Comparison of ENCODE assay signal across 1 cellular context in the genomic region with DNA sequence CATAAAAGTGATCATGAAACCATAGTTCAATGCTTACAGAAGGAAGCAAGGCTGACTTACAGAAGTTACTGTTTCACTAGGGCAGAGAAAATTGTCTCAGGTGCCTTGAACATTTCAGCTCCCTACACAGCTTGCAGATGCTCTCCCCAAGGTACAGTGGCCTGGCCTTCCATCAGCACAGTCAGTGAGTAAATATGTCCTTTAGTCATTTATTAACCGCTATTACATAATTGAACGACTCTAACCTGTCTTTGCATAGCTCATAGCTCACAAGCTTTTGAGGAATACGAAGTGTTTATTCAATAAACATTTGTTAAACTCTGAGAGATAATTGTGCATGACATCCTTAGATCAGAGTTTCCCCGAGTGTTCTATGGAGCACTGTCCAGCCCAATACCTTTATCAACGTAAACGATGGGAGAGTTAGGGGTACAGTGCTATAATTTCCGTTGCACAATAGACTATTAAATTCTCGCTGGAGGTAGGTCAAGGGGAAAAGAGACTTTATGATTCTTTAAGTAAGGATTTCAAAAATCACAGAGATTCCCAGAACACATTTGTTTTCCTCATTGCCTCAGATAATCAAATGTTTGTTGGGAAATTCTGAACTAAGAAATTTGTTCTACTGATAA.
TF ChIP-seq lines count a peak whose summit lies in the region.

No MANE protein-coding gene starts in this region.

TF ChIP-seq in HepG2, 621 proteins besides CTCF, POLR2A, EP300 and RAD21 (continued from another document and continues in another):
- TF ChIP-seq, protein P1, sequence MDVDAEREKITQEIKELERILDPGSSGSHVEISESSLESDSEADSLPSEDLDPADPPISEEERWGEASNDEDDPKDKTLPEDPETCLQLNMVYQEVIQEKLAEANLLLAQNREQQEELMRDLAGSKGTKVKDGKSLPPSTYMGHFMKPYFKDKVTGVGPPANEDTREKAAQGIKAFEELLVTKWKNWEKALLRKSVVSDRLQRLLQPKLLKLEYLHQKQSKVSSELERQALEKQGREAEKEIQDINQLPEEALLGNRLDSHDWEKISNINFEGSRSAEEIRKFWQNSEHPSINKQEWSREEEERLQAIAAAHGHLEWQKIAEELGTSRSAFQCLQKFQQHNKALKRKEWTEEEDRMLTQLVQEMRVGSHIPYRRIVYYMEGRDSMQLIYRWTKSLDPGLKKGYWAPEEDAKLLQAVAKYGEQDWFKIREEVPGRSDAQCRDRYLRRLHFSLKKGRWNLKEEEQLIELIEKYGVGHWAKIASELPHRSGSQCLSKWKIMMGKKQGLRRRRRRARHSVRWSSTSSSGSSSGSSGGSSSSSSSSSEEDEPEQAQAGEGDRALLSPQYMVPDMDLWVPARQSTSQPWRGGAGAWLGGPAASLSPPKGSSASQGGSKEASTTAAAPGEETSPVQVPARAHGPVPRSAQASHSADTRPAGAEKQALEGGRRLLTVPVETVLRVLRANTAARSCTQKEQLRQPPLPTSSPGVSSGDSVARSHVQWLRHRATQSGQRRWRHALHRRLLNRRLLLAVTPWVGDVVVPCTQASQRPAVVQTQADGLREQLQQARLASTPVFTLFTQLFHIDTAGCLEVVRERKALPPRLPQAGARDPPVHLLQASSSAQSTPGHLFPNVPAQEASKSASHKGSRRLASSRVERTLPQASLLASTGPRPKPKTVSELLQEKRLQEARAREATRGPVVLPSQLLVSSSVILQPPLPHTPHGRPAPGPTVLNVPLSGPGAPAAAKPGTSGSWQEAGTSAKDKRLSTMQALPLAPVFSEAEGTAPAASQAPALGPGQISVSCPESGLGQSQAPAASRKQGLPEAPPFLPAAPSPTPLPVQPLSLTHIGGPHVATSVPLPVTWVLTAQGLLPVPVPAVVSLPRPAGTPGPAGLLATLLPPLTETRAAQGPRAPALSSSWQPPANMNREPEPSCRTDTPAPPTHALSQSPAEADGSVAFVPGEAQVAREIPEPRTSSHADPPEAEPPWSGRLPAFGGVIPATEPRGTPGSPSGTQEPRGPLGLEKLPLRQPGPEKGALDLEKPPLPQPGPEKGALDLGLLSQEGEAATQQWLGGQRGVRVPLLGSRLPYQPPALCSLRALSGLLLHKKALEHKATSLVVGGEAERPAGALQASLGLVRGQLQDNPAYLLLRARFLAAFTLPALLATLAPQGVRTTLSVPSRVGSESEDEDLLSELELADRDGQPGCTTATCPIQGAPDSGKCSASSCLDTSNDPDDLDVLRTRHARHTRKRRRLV (CRISPR knock-in tag; IDR thresholded peaks at IDR 0.05) = no peak
- TF ChIP-seq, protein P2, sequence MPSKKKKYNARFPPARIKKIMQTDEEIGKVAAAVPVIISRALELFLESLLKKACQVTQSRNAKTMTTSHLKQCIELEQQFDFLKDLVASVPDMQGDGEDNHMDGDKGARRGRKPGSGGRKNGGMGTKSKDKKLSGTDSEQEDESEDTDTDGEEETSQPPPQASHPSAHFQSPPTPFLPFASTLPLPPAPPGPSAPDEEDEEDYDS (CRISPR knock-in tag; IDR thresholded peaks at IDR 0.05) = no peak
- TF ChIP-seq MTA3 (CRISPR knock-in tag; IDR thresholded peaks at IDR 0.05) (no peak), YEATS2 (CRISPR knock-in tag; IDR thresholded peaks at IDR 0.05; ENCODE audit: borderline replicate concordance) (no peak), ZFP1 (CRISPR knock-in tag; IDR thresholded peaks at IDR 0.05) (peak; percentile 76; the same call in 1 of the 2 replicates), ZMYM3 (CRISPR knock-in tag; IDR thresholded peaks at IDR 0.05) (no peak), FOXA1 (IDR thresholded peaks at IDR 0.05) (no peak), FOXA1 (CRISPR knock-in tag; IDR thresholded peaks at IDR 0.05) (peak; percentile 93), PHF21A (CRISPR knock-in tag; IDR thresholded peaks at IDR 0.05) (peak; percentile 59; the same call in 1 of the 2 replicates), ZNF781 (CRISPR knock-in tag; IDR thresholded peaks at IDR 0.05; ENCODE audit: borderline replicate concordance, not compliant biosample characterization) (no peak), CBX2 (IDR thresholded peaks at IDR 0.05; ENCODE audit: low read depth, low read length) (no peak), CBX2 (CRISPR knock-in tag; IDR thresholded peaks at IDR 0.05; ENCODE audit: low read depth) (no peak), HDAC6 (IDR thresholded peaks at IDR 0.05; ENCODE audit: low read depth, low read length) (no peak), ZFP62 (CRISPR knock-in tag; IDR thresholded peaks at IDR 0.05) (no peak), KAT2B (IDR thresholded peaks at IDR 0.05; ENCODE audit: borderline replicate concordance, low read depth, low read length) (no peak), CAMTA2 (CRISPR knock-in tag; IDR thresholded peaks at IDR 0.05; ENCODE audit: borderline replicate concordance) (no peak), FLYWCH1 (CRISPR knock-in tag; IDR thresholded peaks at IDR 0.05) (no peak), TBP (CRISPR knock-in tag; IDR thresholded peaks at IDR 0.05) (no peak), SNRNP70 (IDR thresholded peaks at IDR 0.05; ENCODE audit: low read depth, low read length) (no peak), THYN1 (CRISPR knock-in tag; IDR thresholded peaks at IDR 0.05; ENCODE audit: borderline replicate concordance, low read depth) (no peak), GATA4 (IDR thresholded peaks at IDR 0.05; ENCODE audit: borderline replicate concordance, low read depth) (no peak), ZNF138 (CRISPR knock-in tag; IDR thresholded peaks at IDR 0.05; ENCODE audit: low read depth) (no peak), CEBPB (IDR thresholded peaks at IDR 0.05; ENCODE audit: borderline replicate concordance, low read depth, low read length) (peak; percentile 18), ZNF496 (CRISPR knock-in tag; IDR thresholded peaks at IDR 0.05; ENCODE audit: insufficient replicate concordance) (no peak), GTF3A (CRISPR knock-in tag; conservative IDR thresholded peaks at IDR 0.05) (no peak), POLR2AphosphoS2 (IDR thresholded peaks at IDR 0.05; ENCODE audit: low read depth, low read length) (no peak), PLRG1 (conservative IDR thresholded peaks at IDR 0.05) (no peak), PHB2 (IDR thresholded peaks at IDR 0.05; ENCODE audit: partially characterized antibody) (no peak), MED13 (CRISPR knock-in tag; IDR thresholded peaks at IDR 0.05) (no peak)
- TF ChIP-seq, protein P3, sequence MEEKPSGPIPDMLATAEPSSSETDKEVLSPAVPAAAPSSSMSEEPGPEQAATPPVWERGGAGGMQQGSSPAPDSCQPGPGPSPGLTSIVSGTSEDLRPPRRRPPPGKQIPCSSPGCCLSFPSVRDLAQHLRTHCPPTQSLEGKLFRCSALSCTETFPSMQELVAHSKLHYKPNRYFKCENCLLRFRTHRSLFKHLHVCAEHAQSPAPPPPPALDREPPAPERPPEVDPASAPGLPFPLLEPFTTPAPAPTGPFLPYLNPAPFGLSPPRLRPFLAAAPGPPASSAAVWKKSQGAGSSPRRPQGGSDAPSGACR (CRISPR knock-in tag; IDR thresholded peaks at IDR 0.05) = no peak
- TF ChIP-seq, protein P4, sequence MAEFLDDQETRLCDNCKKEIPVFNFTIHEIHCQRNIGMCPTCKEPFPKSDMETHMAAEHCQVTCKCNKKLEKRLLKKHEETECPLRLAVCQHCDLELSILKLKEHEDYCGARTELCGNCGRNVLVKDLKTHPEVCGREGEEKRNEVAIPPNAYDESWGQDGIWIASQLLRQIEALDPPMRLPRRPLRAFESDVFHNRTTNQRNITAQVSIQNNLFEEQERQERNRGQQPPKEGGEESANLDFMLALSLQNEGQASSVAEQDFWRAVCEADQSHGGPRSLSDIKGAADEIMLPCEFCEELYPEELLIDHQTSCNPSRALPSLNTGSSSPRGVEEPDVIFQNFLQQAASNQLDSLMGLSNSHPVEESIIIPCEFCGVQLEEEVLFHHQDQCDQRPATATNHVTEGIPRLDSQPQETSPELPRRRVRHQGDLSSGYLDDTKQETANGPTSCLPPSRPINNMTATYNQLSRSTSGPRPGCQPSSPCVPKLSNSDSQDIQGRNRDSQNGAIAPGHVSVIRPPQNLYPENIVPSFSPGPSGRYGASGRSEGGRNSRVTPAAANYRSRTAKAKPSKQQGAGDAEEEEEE (CRISPR knock-in tag; IDR thresholded peaks at IDR 0.05; ENCODE audit: borderline replicate concordance) = no peak
- TF ChIP-seq, protein P5, sequence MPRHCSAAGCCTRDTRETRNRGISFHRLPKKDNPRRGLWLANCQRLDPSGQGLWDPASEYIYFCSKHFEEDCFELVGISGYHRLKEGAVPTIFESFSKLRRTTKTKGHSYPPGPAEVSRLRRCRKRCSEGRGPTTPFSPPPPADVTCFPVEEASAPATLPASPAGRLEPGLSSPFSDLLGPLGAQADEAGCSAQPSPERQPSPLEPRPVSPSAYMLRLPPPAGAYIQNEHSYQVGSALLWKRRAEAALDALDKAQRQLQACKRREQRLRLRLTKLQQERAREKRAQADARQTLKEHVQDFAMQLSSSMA (CRISPR knock-in tag; IDR thresholded peaks at IDR 0.05) = no peak
- TF ChIP-seq, protein P6, sequence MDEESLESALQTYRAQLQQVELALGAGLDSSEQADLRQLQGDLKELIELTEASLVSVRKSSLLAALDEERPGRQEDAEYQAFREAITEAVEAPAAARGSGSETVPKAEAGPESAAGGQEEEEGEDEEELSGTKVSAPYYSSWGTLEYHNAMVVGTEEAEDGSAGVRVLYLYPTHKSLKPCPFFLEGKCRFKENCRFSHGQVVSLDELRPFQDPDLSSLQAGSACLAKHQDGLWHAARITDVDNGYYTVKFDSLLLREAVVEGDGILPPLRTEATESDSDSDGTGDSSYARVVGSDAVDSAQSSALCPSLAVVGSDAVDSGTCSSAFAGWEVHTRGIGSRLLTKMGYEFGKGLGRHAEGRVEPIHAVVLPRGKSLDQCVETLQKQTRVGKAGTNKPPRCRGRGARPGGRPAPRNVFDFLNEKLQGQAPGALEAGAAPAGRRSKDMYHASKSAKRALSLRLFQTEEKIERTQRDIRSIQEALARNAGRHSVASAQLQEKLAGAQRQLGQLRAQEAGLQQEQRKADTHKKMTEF (CRISPR knock-in tag; IDR thresholded peaks at IDR 0.05) = peak; percentile 81
- TF ChIP-seq, protein P7, sequence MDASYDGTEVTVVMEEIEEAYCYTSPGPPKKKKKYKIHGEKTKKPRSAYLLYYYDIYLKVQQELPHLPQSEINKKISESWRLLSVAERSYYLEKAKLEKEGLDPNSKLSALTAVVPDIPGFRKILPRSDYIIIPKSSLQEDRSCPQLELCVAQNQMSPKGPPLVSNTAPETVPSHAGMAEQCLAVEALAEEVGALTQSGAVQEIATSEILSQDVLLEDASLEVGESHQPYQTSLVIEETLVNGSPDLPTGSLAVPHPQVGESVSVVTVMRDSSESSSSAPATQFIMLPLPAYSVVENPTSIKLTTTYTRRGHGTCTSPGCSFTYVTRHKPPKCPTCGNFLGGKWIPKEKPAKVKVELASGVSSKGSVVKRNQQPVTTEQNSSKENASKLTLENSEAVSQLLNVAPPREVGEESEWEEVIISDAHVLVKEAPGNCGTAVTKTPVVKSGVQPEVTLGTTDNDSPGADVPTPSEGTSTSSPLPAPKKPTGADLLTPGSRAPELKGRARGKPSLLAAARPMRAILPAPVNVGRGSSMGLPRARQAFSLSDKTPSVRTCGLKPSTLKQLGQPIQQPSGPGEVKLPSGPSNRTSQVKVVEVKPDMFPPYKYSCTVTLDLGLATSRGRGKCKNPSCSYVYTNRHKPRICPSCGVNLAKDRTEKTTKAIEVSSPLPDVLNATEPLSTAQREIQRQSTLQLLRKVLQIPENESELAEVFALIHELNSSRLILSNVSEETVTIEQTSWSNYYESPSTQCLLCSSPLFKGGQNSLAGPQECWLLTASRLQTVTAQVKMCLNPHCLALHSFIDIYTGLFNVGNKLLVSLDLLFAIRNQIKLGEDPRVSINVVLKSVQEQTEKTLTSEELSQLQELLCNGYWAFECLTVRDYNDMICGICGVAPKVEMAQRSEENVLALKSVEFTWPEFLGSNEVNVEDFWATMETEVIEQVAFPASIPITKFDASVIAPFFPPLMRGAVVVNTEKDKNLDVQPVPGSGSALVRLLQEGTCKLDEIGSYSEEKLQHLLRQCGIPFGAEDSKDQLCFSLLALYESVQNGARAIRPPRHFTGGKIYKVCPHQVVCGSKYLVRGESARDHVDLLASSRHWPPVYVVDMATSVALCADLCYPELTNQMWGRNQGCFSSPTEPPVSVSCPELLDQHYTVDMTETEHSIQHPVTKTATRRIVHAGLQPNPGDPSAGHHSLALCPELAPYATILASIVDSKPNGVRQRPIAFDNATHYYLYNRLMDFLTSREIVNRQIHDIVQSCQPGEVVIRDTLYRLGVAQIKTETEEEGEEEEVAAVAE (CRISPR knock-in tag; IDR thresholded peaks at IDR 0.05; ENCODE audit: borderline replicate concordance) = 0 out of 2 replicates have a peak, but pooled peaks have one; percentile 24
- TF ChIP-seq, protein P8, sequence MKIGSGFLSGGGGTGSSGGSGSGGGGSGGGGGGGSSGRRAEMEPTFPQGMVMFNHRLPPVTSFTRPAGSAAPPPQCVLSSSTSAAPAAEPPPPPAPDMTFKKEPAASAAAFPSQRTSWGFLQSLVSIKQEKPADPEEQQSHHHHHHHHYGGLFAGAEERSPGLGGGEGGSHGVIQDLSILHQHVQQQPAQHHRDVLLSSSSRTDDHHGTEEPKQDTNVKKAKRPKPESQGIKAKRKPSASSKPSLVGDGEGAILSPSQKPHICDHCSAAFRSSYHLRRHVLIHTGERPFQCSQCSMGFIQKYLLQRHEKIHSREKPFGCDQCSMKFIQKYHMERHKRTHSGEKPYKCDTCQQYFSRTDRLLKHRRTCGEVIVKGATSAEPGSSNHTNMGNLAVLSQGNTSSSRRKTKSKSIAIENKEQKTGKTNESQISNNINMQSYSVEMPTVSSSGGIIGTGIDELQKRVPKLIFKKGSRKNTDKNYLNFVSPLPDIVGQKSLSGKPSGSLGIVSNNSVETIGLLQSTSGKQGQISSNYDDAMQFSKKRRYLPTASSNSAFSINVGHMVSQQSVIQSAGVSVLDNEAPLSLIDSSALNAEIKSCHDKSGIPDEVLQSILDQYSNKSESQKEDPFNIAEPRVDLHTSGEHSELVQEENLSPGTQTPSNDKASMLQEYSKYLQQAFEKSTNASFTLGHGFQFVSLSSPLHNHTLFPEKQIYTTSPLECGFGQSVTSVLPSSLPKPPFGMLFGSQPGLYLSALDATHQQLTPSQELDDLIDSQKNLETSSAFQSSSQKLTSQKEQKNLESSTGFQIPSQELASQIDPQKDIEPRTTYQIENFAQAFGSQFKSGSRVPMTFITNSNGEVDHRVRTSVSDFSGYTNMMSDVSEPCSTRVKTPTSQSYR (CRISPR knock-in tag; IDR thresholded peaks at IDR 0.05; ENCODE audit: borderline replicate concordance) = no peak
